ENCODE assay signal across 21 cellular contexts in the genomic region with DNA sequence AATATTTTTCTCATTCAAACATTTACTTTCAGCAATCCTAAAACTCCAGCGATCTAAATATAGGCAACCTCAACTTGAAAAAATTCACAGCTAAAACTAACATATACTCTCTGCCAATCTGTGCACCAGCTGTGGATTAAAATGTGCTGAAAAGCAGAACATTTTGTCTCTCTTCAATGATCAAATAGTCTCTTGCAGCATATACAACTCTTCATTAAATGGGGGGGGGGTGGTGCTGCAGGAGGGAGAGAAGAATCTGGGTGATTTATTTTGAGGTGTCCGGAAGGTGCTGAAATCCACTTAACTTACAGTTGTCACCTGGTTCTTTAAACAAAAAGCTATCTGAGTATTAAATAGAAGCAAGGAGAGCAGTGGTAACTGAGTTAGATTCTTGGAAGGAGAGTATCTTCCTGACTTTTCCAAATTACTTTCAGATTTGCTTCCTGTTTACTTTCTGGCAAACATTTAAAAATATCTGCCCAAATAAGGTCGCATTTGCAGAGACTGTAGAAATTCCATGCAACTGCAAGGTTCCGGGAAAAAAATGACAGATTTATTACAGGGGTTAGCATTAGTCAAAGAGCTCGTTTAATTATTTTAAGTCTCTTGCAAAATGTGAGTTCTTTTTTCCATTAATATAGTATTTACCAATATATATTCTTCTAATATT.
DNase-seq lines count a peak whose midpoint lies in the region; TF ChIP-seq lines count a peak whose summit lies in the region.
"Had no signal": no experiment of that assay in that cellular context is flagged by ENCODE, and none has a peak within 500 bp of the region (broad histone marks: within the 10 kb centered on the region; RNA-seq: fewer than 3 reads in every experiment).

No MANE protein-coding gene starts in this region.

- H3K27ac ChIP-seq in esophagus squamous epithelium = peak overlapping the region in 3 of 4 donors; percentile 39 to 70 (median 53)
- H3K27ac ChIP-seq: transverse colon, VCaP had no signal

- intact Hi-C loops in esophagus squamous epithelium (cut with DNase I) = no loop called here

- H3K9me3 ChIP-seq in esophagus squamous epithelium = no peaks in the 10 kb centered on the region
- H3K9me3 ChIP-seq: BE2C, HAP-1, transverse colon had no signal

- 41 to 47% methylated on average over 5 of the region's 5 CpGs for whole genome bisulfite sequencing in esophagus squamous epithelium, 2 donors

- no peak for TF ChIP-seq CTCF in esophagus squamous epithelium (IDR thresholded peaks at IDR 0.05)
- TF ChIP-seq CTCF in GM10248 (IDR thresholded peaks at IDR 0.05; ENCODE audit: control extremely low read depth, extremely low read depth, low read depth, missing control alignments) = no peak

- H3K4me1 ChIP-seq in esophagus squamous epithelium = peaks cover 0 to 5% (median 0%) of the 10 kb centered on the region in 3 donors
- H3K4me1 ChIP-seq: BE2C, HAP-1, transverse colon had no signal

- H3K4me3 ChIP-seq in esophagus squamous epithelium = peak overlapping the region in 1 of 4 donors; percentile 24
- H3K4me3 ChIP-seq: HAP-1, transverse colon had no signal

- DNase-seq in AG08395 (ENCODE audit: low spot score) (peak; percentile 55), H4 (ENCODE audit: low spot score) (peak; percentile 69), esophagus squamous epithelium (lab: John Stamatoyannopoulos, UW) (no peak), myocyte (ENCODE audit: low read depth) (peak; percentile 65), GM10248 (ENCODE audit: extremely low spot score) (no peak), UCSD-AML1 (lab: John Stamatoyannopoulos, UW; ENCODE audit: unreplicated experiment) (no peak), OCI-M2 (lab: John Stamatoyannopoulos, UW; ENCODE audit: unreplicated experiment) (no peak)
- DNase-seq in activated T-cell treated with anti-CD3 and anti-CD28 coated beads, Interleukin-2, amount 50 U/mL, for 48 hours = no peak
- DNase-seq: activated CD4-positive, alpha-beta memory T cell treated with anti-CD3 and anti-CD28 coated beads, Interleukin-2, amount 10 ng/mL, durations not matched to agents 7 days and 5 days; BE2C; cerebellar nuclear complex; KG1; left ventricle myocardium superior; NCI-H1417 treated with DMSO at 0.1 percent for 48 hours; NCI-H510A treated with DMSO at 0.1 percent for 48 hours; PC-3; retina; stimulated activated CD8-positive, alpha-beta memory T cell treated with anti-CD3 and anti-CD28 coated beads, Interleukin-4, amount 100 ng/mL, for 48 hours; transverse colon had no signal

- no peaks in the 10 kb centered on the region for H3K27me3 ChIP-seq in esophagus squamous epithelium
- H3K27me3 ChIP-seq: BE2C, transverse colon had no signal

- POLR2A ChIA-PET in GM10248 (lab: Yijun Ruan, JAX) = no interaction called here

- no peak for TF ChIP-seq POLR2A in esophagus squamous epithelium (IDR thresholded peaks at IDR 0.05)

- H3K36me3 ChIP-seq in esophagus squamous epithelium = no peaks in the 10 kb centered on the region
- H3K36me3 ChIP-seq: BE2C, HAP-1, transverse colon had no signal

- CTCF ChIA-PET in GM10248 (lab: Yijun Ruan, JAX) = no interaction called here

Comparison
In these comparisons a context has a peak if more than half of its experiments do, and no peak if none do; other contexts are left out.
1. DNase-seq: peak in AG08395 (single experiment), H4 (single experiment) and myocyte (single experiment); none in esophagus squamous epithelium (single experiment), GM10248 (single experiment), activated T-cell treated with anti-CD3 and anti-CD28 coated beads, Interleukin-2, amount 50 U/mL, for 48 hours (0 of 2), UCSD-AML1 (single experiment) and OCI-M2 (single experiment).